Comparison of ENCODE assay signal across 8 cellular contexts in genomic region chr17:81400939-81401726, GRCh38. TPM values are rescaled to one million over a fixed set of nuclear protein-coding genes. Genes with fewer than 3 reads are reported as not detected.
A peak's percentile ranks its signal among the peaks of the same experiment; 100 is the strongest.
DNase-seq lines count a peak whose midpoint lies in the region; ATAC-seq, FAIRE-seq and TF ChIP-seq lines count a peak whose summit lies in the region.

No MANE protein-coding gene starts in this region.

- DNase-seq in RWPE1 (ENCODE audit: low spot score) (no peak), fibroblast of mammary gland (ENCODE audit: low read depth) (no peak), pancreas (no peak), GM19238 (ENCODE audit: insufficient read length, low spot score) (no peak), amygdala (lab: John Stamatoyannopoulos, UW) (no peak), occipital lobe (lab: John Stamatoyannopoulos, UW) (no peak)

- intact Hi-C loops in pancreas (cut with DNase I) = loop anchor here in 2 of 3 donors (10.0 kb wide), 2 partner anchors 74 to 84 kb away; no protein-coding TSS in a partner anchor

- no peak for ATAC-seq in pancreas
- ATAC-seq in GM18502 (IDR thresholded peaks at IDR 0.05; ENCODE audit: poor library complexity, unreplicated experiment) = no peak

- CTCF ChIA-PET in RWPE1 (lab: Yijun Ruan, JAX) = interaction anchor here (0.7 to 2.1 kb wide), 3 partner anchors 29 to 195 kb away, joined by 3 to 4 read pairs (median 4); no protein-coding TSS in a partner anchor

- FAIRE-seq in pancreas (lab: Jason Lieb, UNC) = no peak

- H3K27me3 ChIP-seq in BLaER1 = no peaks in the 10 kb centered on the region
- no peaks in the 10 kb centered on the region for H3K27me3 ChIP-seq in pancreas

- H3K9ac ChIP-seq in BLaER1 = peak overlapping the region; percentile 100

- TF ChIP-seq CTCF in RWPE1 (conservative IDR thresholded peaks at IDR 0.05; ENCODE audit: low read depth) (no peak), fibroblast of mammary gland (conservative IDR thresholded peaks at IDR 0.05; ENCODE audit: control insufficient read depth, insufficient read depth, low read depth, low read length) (no peak), pancreas (IDR thresholded peaks at IDR 0.05) (no peak)

- H3K4me3 ChIP-seq in BLaER1 (peak overlapping the region; percentile 91), fibroblast of mammary gland (ENCODE audit: control insufficient read depth, low read depth, low read length) (peak overlapping the region; percentile 58), pancreas (peak overlapping the region in 2 of 4 donors; percentile 82 to 87)

- 80 to 83% methylated on average over 21 of the region's 21 CpGs for WGBS in pancreas, 2 donors

- H4K20me1 ChIP-seq in BLaER1 = peaks cover 53% of the 10 kb centered on the region

- POLR2A ChIA-PET in RWPE1 (lab: Yijun Ruan, JAX; ENCODE audit: low non-redundant PET) = interaction anchor here (0.6 kb wide), 1 partner anchor 365 kb away, joined by 3 read pairs; no protein-coding TSS in a partner anchor

- H3K9me3 ChIP-seq in BLaER1 (no peaks in the 10 kb centered on the region), pancreas (no peaks in the 10 kb centered on the region)

- H3K36me3 ChIP-seq in BLaER1 (peaks cover 57% of the 10 kb centered on the region), pancreas (no peaks in the 10 kb centered on the region)

- H3K27ac ChIP-seq in BLaER1 (peak overlapping the region; percentile 97), RWPE1 (peak overlapping the region; percentile 94), pancreas (peak overlapping the region in 3 of 4 donors; percentile 85 to 95 (median 87))

- H3K4me1 ChIP-seq in BLaER1 = peaks cover 50% of the 10 kb centered on the region
- peaks cover 0 to 8% (median 0%) of the 10 kb centered on the region in 3 donors for H3K4me1 ChIP-seq in pancreas

- peak overlapping the region; percentile 98 for H3K4me2 ChIP-seq in BLaER1

RNA-seq across cellular contexts. Expression of gene BAHCC1, which starts 5.9 kb away (rescaled TPM):
- total RNA-seq in pancreas (10 to 100 TPM in 2 of 6 donors, 1 to 10 TPM in 4; 8.0 to 11.5 (median 9.6) TPM), occipital lobe (7.6 TPM)
- polyA plus RNA-seq in pancreas = 10 to 100 TPM; 11.4 to 24.1 TPM
